15 cellular contexts compared by ENCODE assay signal in the genomic region with DNA sequence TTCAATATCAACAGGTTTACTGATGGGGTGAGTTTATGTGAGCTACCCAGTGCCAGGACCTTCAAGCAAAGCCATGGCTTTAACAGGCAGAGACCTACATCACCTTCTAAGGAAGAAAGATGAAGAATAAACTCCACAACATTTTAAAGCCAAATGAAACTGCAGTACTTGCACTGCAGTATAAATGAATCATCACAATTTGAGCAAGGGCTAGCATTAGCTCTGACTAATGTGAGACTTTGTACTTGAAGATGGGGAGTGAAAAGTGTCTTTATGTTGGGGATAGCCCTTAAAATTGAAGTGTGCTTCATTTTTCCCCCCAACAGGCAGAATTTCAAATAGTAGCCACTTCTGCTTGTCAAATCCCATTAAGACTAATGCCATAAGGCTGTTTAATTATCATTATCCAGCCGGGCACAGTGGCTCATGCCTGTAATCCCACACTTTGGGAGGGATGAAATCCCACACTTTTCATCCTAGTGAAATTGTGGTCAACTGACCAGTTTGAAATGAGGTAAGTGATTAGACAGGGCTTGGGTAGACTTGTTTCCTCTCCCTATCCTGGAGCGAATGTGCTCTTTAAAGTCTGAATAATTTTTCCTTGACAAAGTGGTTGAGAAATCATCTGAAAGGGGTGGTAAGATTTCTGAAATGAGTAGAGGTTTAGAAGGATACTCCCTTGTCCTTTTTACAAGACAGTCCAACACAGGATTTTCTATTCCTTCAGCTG. TPM values are rescaled to one million over a fixed set of nuclear protein-coding genes. Genes with fewer than 3 reads are reported as not detected.
DNase-seq lines count a peak whose midpoint lies in the region; ATAC-seq and TF ChIP-seq lines count a peak whose summit lies in the region.
"Had no signal": no experiment of that assay in that cellular context is flagged by ENCODE, and none has a peak within 500 bp of the region (broad histone marks: within the 10 kb centered on the region; RNA-seq: fewer than 3 reads in every experiment).

No MANE protein-coding gene starts in this region.

- H3K36me3 ChIP-seq in WERI-Rb-1 (no peaks in the 10 kb centered on the region; the same call in 1 of the 2 replicates), tibial artery (peaks cover 0 to 21% (median 0%) of the 10 kb centered on the region in 3 donors)

- H3K4me3 ChIP-seq in WERI-Rb-1 (ENCODE audit: low read depth, low read length) (no peak overlapping the region), fibroblast of pulmonary artery (replicated peaks; ENCODE audit: low read depth, low read length) (no peak overlapping the region), tibial artery (no peak overlapping the region), dorsolateral prefrontal cortex (no peak overlapping the region)

- H3K4me1 Mint-ChIP-seq in activated CD4-positive, alpha-beta T cell treated with anti-CD3 and anti-CD28 coated beads for 36 hours, result peaks cover 25% of the 10 kb centered on the region
- H3K4me1 Mint-ChIP-seq in activated CD4-positive, alpha-beta T cell treated with anti-CD3 and anti-CD28 coated beads, Interleukin-2, amount 10 ng/mL, durations not matched to agents 24 days and 14 days, result peaks cover 26% of the 10 kb centered on the region

- peaks cover 29% of the 10 kb centered on the region for H3K36me3 Mint-ChIP-seq in activated CD4-positive, alpha-beta T cell treated with anti-CD3 and anti-CD28 coated beads for 36 hours (ENCODE audit: low read depth)
- peaks cover 33% of the 10 kb centered on the region for H3K36me3 Mint-ChIP-seq in activated CD4-positive, alpha-beta T cell treated with anti-CD3 and anti-CD28 coated beads, Interleukin-2, amount 10 ng/mL, durations not matched to agents 24 days and 14 days (ENCODE audit: low read depth)

- no peak overlapping the region for H3K27ac ChIP-seq in WERI-Rb-1
- H3K27ac ChIP-seq in tibial artery, result peak overlapping the region; percentile 76 to 80
- H3K27ac ChIP-seq in dorsolateral prefrontal cortex, result no peak overlapping the region

- CTCF ChIA-PET in activated CD4-positive, alpha-beta T cell treated with anti-CD3 and anti-CD28 coated beads for 36 hours (lab: Charles Lee), result interaction anchor here (0.7 kb wide), 1 partner anchor 22 kb away, joined by 3 read pairs; no protein-coding TSS in a partner anchor

- H3K9me3 Mint-ChIP-seq in activated CD4-positive, alpha-beta T cell treated with anti-CD3 and anti-CD28 coated beads for 36 hours (ENCODE audit: low read depth), result no peaks in the 10 kb centered on the region
- H3K9me3 Mint-ChIP-seq in activated CD4-positive, alpha-beta T cell treated with anti-CD3 and anti-CD28 coated beads, Interleukin-2, amount 10 ng/mL, durations not matched to agents 24 days and 14 days, result no peaks in the 10 kb centered on the region
- H3K9me3 Mint-ChIP-seq: activated naive CD4-positive, alpha-beta T cell treated with anti-CD3 and anti-CD28 coated beads for 36 hours; natural killer cell had no signal

- DNase-seq in activated CD4-positive, alpha-beta T cell treated with anti-CD3 and anti-CD28 coated beads for 36 hours, result no peak
- DNase-seq in activated CD4-positive, alpha-beta T cell treated with anti-CD3 and anti-CD28 coated beads, Interleukin-2, amount 10 ng/mL, durations not matched to agents 24 days and 14 days, result no peak
- DNase-seq in WERI-Rb-1 (peak; percentile 26), fibroblast of pulmonary artery (ENCODE audit: low read depth) (peak; percentile 26), tibial artery (no peak), dorsolateral prefrontal cortex (no peak), hippocampal formation (lab: John Stamatoyannopoulos, UW) (no peak), SKM-1 treated with dmso at 0.1 percent for 144 hours (lab: John Stamatoyannopoulos, UW; ENCODE audit: unreplicated experiment) (no peak)
- DNase-seq: activated CD8-positive, alpha-beta memory T cell treated with anti-CD3 and anti-CD28 coated beads, Interleukin-2, amount 10 ng/mL, durations not matched to agents 7 days and 5 days; activated naive CD4-positive, alpha-beta T cell treated with anti-CD3 and anti-CD28 coated beads for 36 hours; GF-D8; natural killer cell; NCI-H1105; right cardiac atrium; stimulated activated CD4-positive, alpha-beta T cell treated with anti-CD3 and anti-CD28 coated beads, Interleukin-4, amount 100 ng/mL, for 24 hours had no signal

- no peaks in the 10 kb centered on the region for H3K9me3 ChIP-seq in WERI-Rb-1 (ENCODE audit: severe bottlenecking)
- H3K9me3 ChIP-seq in tibial artery, result no peaks in the 10 kb centered on the region

- TF ChIP-seq CTCF in WERI-Rb-1 (IDR thresholded peaks at IDR 0.05; ENCODE audit: low read depth, low read length) (no peak), fibroblast of pulmonary artery (IDR thresholded peaks at IDR 0.05; ENCODE audit: low read length, missing control alignments) (no peak), tibial artery (IDR thresholded peaks at IDR 0.05) (no peak), dorsolateral prefrontal cortex (IDR thresholded peaks at IDR 0.05 in 54 of 56, conservative IDR thresholded peaks at IDR 0.05 in 2 of 56; ENCODE audit: low read depth in 1 of 56, partially characterized antibody in 56 of 56) (no peak)

- ATAC-seq in activated CD4-positive, alpha-beta T cell treated with anti-CD3 and anti-CD28 coated beads for 36 hours, result peak; percentile 52
- ATAC-seq: activated CD8-positive, alpha-beta memory T cell treated with anti-CD3 and anti-CD28 coated beads, Interleukin-2, amount 10 ng/mL, durations not matched to agents 7 days and 5 days; natural killer cell; right cardiac atrium had no signal

- H3K27me3 ChIP-seq in WERI-Rb-1 (ENCODE audit: insufficient read depth, low read depth, severe bottlenecking), result peaks cover 4% of the 10 kb centered on the region
- H3K27me3 ChIP-seq in tibial artery, result no peaks in the 10 kb centered on the region
- peaks cover 0 to 71% (median 11%) of the 10 kb centered on the region in 45 donors for H3K27me3 ChIP-seq in dorsolateral prefrontal cortex

- no peaks in the 10 kb centered on the region for H3K27me3 Mint-ChIP-seq in activated CD4-positive, alpha-beta T cell treated with anti-CD3 and anti-CD28 coated beads for 36 hours
- no peaks in the 10 kb centered on the region for H3K27me3 Mint-ChIP-seq in activated CD4-positive, alpha-beta T cell treated with anti-CD3 and anti-CD28 coated beads, Interleukin-2, amount 10 ng/mL, durations not matched to agents 24 days and 14 days
- H3K27me3 Mint-ChIP-seq: activated CD8-positive, alpha-beta memory T cell treated with anti-CD3 and anti-CD28 coated beads, Interleukin-2, amount 10 ng/mL, durations not matched to agents 7 days and 5 days had no signal

- no peak overlapping the region for H3K27ac Mint-ChIP-seq in activated CD4-positive, alpha-beta T cell treated with anti-CD3 and anti-CD28 coated beads for 36 hours
- no peak overlapping the region for H3K27ac Mint-ChIP-seq in activated CD4-positive, alpha-beta T cell treated with anti-CD3 and anti-CD28 coated beads, Interleukin-2, amount 10 ng/mL, durations not matched to agents 24 days and 14 days
- H3K27ac Mint-ChIP-seq: activated CD8-positive, alpha-beta memory T cell treated with anti-CD3 and anti-CD28 coated beads, Interleukin-2, amount 10 ng/mL, durations not matched to agents 7 days and 5 days; activated naive CD4-positive, alpha-beta T cell treated with anti-CD3 and anti-CD28 coated beads for 36 hours; natural killer cell had no signal

- peaks cover 0 to 60% (median 3%) of the 10 kb centered on the region in 4 donors for H3K4me1 ChIP-seq in tibial artery

- H3K4me3 Mint-ChIP-seq in activated CD4-positive, alpha-beta T cell treated with anti-CD3 and anti-CD28 coated beads for 36 hours, result no peak overlapping the region
- no peak overlapping the region for H3K4me3 Mint-ChIP-seq in activated CD4-positive, alpha-beta T cell treated with anti-CD3 and anti-CD28 coated beads, Interleukin-2, amount 10 ng/mL, durations not matched to agents 24 days and 14 days
- H3K4me3 Mint-ChIP-seq: activated CD8-positive, alpha-beta memory T cell treated with anti-CD3 and anti-CD28 coated beads, Interleukin-2, amount 10 ng/mL, durations not matched to agents 7 days and 5 days; activated naive CD4-positive, alpha-beta T cell treated with anti-CD3 and anti-CD28 coated beads for 36 hours; natural killer cell had no signal

- intact Hi-C loops in activated CD4-positive, alpha-beta T cell treated with anti-CD3 and anti-CD28 coated beads for 36 hours (cut with DNase I, micrococcal nuclease), result loop anchor here in 1 of 2 experiments (10.0 kb wide), 1 partner anchor 63 kb away; the partner anchor contains the start of gene GPR82
- intact Hi-C loops in activated CD4-positive, alpha-beta T cell treated with anti-CD3 and anti-CD28 coated beads, Interleukin-2, amount 10 ng/mL, durations not matched to agents 24 days and 14 days (cut with micrococcal nuclease), result loop anchor here (10.0 kb wide), 1 partner anchor 217 kb away; the partner anchor contains the start of gene NYX
- intact Hi-C loops in tibial artery (cut with DNase I; ENCODE audit: low total_unique reads), result no loop called here
- intact Hi-C loops in dorsolateral prefrontal cortex (cut with DNase I), result no loop called here

- POLR2A ChIA-PET in activated CD4-positive, alpha-beta T cell treated with anti-CD3 and anti-CD28 coated beads for 36 hours (lab: Charles Lee), result no interaction called here

RNA-seq across cellular contexts. Expression of gene GPR34, which starts 27.2 kb away (rescaled TPM):
- total RNA-seq in activated CD4-positive, alpha-beta T cell treated with anti-CD3 and anti-CD28 coated beads for 36 hours, result under 1 TPM in 1 of 2 experiments, not detected in 1; 0.12 TPM
- total RNA-seq in activated CD4-positive, alpha-beta T cell treated with anti-CD3 and anti-CD28 coated beads, Interleukin-2, amount 10 ng/mL, durations not matched to agents 24 days and 14 days, result 0.16 and 0.43 TPM in 2 replicates
- total RNA-seq in dorsolateral prefrontal cortex, result 10 to 100 TPM in 50 of 120 experiments, 1 to 10 TPM in 70; 1.3 to 21.3 (median 9.0) TPM
- total RNA-seq: activated naive CD4-positive, alpha-beta T cell treated with anti-CD3 and anti-CD28 coated beads for 36 hours had no signal

Comparison
In these comparisons a context has a peak if more than half of its experiments do, and no peak if none do; other contexts are left out.
1. DNase-seq: peak in WERI-Rb-1 (single experiment) and fibroblast of pulmonary artery (single experiment); none in activated CD4-positive, alpha-beta T cell treated with anti-CD3 and anti-CD28 coated beads for 36 hours (single experiment), activated CD4-positive, alpha-beta T cell treated with anti-CD3 and anti-CD28 coated beads, Interleukin-2, amount 10 ng/mL, durations not matched to agents 24 days and 14 days (single experiment), tibial artery (0 of 2), dorsolateral prefrontal cortex (0 of 10), hippocampal formation (0 of 2) and SKM-1 treated with dmso at 0.1 percent for 144 hours (single experiment).
2. H3K27ac ChIP-seq: peak in tibial artery (2 of 2); none in WERI-Rb-1 (single experiment) and dorsolateral prefrontal cortex (0 of 59).